8 cellular contexts compared by ENCODE assay signal in the genomic region with DNA sequence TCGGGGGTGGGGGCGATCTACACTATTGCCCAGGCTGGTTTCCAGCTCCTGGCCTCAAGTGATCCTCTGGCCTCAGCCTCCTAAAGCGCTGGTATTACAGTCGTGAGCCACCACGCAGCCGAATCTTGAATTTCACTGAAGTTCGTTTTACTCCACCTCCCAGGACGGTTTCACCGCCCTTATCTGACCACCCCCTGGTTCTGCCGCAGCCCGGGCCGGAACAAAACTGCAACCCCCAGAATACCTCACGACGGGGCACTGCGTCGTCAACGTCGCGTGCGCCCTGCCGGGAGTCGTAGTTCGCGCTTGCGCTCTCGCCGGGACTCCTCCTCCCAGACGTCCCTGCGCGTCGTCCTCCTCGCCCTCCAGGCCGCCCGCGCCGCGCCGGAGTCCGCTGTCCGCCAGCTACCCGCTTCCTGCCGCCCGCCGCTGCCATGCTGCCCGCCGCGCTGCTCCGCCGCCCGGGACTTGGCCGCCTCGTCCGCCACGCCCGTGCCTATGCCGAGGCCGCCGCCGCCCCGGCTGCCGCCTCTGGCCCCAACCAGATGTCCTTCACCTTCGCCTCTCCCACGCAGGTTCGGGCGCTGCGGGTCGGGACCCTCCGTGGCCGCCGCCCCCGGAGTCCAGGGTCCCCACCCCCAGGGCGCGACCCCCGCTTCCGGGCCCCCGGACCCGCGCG. TPM values are rescaled to one million over a fixed set of nuclear protein-coding genes. Genes with fewer than 3 reads are reported as not detected.
DNase-seq lines count a peak whose midpoint lies in the region; ATAC-seq and TF ChIP-seq lines count a peak whose summit lies in the region.

TSS of gene ATP5F1D (plus strand) at position 335 of the 679 bp plus-strand sequence. CDS start at position 435, 100 bp downstream.

- peak; percentile 41 for ATAC-seq in GM21576 (IDR thresholded peaks at IDR 0.05; ENCODE audit: unreplicated experiment)
- ATAC-seq in activated T-cell treated with anti-CD3 and anti-CD28 coated beads, Interleukin-2, amount 50 U/mL, for 72 hours (replicated peaks in 1 of 2) = peak; percentile 75 to 77

- H3K27ac ChIP-seq in esophagus muscularis mucosa (replicated peaks in 1 of 4) (peak within 1 kb of the TSS; percentile 91 to 100 (median 100)), muscle layer of duodenum (ENCODE audit: low read length) (peak within 1 kb of the TSS; percentile 39)

- peaks cover 0 to 3% (median 0%) of the 10 kb centered on the region in 4 donors for H3K36me3 ChIP-seq in esophagus muscularis mucosa
- no peaks in the 10 kb centered on the region for H3K36me3 ChIP-seq in muscle layer of duodenum (ENCODE audit: control insufficient read depth in 1 of 2, insufficient read depth in 2 of 2, low read length in 2 of 2)

- in situ Hi-C loops in Caki2 (cut with HindIII; ENCODE audit: low pct_unique_long_range_greater_than_20kb, low sequenced_read_pairs) = no loop called here

- DNase-seq in Caki2 (ENCODE audit: low read depth) = peak; percentile 81
- peak; percentile 94 for DNase-seq in LHCN-M2 (ENCODE audit: low read depth)
- peak; percentile 95 for DNase-seq in RPMI7951 (ENCODE audit: low read depth)
- DNase-seq in activated T-cell treated with anti-CD3 and anti-CD28 coated beads, Interleukin-2, amount 50 U/mL, for 72 hours = peak; percentile 95 to 96
- DNase-seq in esophagus muscularis mucosa (ENCODE audit: extremely low spot score) = peak; percentile 97
- peak; percentile 81 to 97 for DNase-seq in stimulated activated CD8-positive, alpha-beta memory T cell treated with anti-CD3 and anti-CD28 coated beads, Interleukin-7, amount 100 ng/mL, for 4 hours (ENCODE audit: low read depth in 2 of 2)

- H3K27me3 ChIP-seq in esophagus muscularis mucosa = peaks cover 0 to 9% (median 2%) of the 10 kb centered on the region in 4 donors
- H3K27me3 ChIP-seq in muscle layer of duodenum (ENCODE audit: low read depth, low read length) = no peaks in the 10 kb centered on the region

- WGBS in esophagus muscularis mucosa = 0% methylated on average over 12 of the region's 79 CpGs

- H3K27ac Mint-ChIP-seq in activated T-cell treated with anti-CD3 and anti-CD28 coated beads, Interleukin-2, amount 50 U/mL, for 72 hours = peak within 1 kb of the TSS; percentile 85

- peak within 1 kb of the TSS; percentile 79 to 90 for H3K4me3 Mint-ChIP-seq in activated T-cell treated with anti-CD3 and anti-CD28 coated beads, Interleukin-2, amount 50 U/mL, for 72 hours

- H3K9me3 ChIP-seq in esophagus muscularis mucosa = no peaks in the 10 kb centered on the region
- no peaks in the 10 kb centered on the region for H3K9me3 ChIP-seq in muscle layer of duodenum (ENCODE audit: control insufficient read depth in 1 of 2, low read length in 2 of 2)

- H3K4me1 Mint-ChIP-seq in activated T-cell treated with anti-CD3 and anti-CD28 coated beads, Interleukin-2, amount 50 U/mL, for 72 hours (ENCODE audit: low read depth) = peaks cover 49% of the 10 kb centered on the region

- no peaks in the 10 kb centered on the region for H3K36me3 Mint-ChIP-seq in activated T-cell treated with anti-CD3 and anti-CD28 coated beads, Interleukin-2, amount 50 U/mL, for 72 hours (ENCODE audit: insufficient read depth in 2 of 2)

- no peaks in the 10 kb centered on the region for H3K9me3 Mint-ChIP-seq in activated T-cell treated with anti-CD3 and anti-CD28 coated beads, Interleukin-2, amount 50 U/mL, for 72 hours

- no peak for TF ChIP-seq EP300 in esophagus muscularis mucosa (IDR thresholded peaks at IDR 0.05)

- H3K4me3 ChIP-seq in esophagus muscularis mucosa = peak within 1 kb of the TSS; percentile 81 to 94 (median 83)
- H3K4me3 ChIP-seq in muscle layer of duodenum (ENCODE audit: low read depth in 1 of 2, low read length in 2 of 2) = peak within 1 kb of the TSS; percentile 68 to 89

- TF ChIP-seq CTCF in esophagus muscularis mucosa (IDR thresholded peaks at IDR 0.05) = peak in 1 of 3 experiments; percentile 22

- H3K27me3 Mint-ChIP-seq in activated T-cell treated with anti-CD3 and anti-CD28 coated beads, Interleukin-2, amount 50 U/mL, for 72 hours (ENCODE audit: low read depth) = peaks cover 14% of the 10 kb centered on the region

- peaks cover 75 to 93% (median 86%) of the 10 kb centered on the region in 4 donors for H3K4me1 ChIP-seq in esophagus muscularis mucosa
- peaks cover 9 to 68% of the 10 kb centered on the region in 2 donors for H3K4me1 ChIP-seq in muscle layer of duodenum (ENCODE audit: control insufficient read depth in 1 of 2, insufficient read depth in 2 of 2, low read length in 2 of 2)

- intact Hi-C loops in esophagus muscularis mucosa (cut with DNase I) = no loop called here

- peak; percentile 18 for TF ChIP-seq POLR2A in esophagus muscularis mucosa (IDR thresholded peaks at IDR 0.05; ENCODE audit: low read depth)

RNA-seq across cellular contexts. Expression of gene ATP5F1D, which starts in this region (rescaled TPM):
- total RNA-seq in Caki2 (2014; rRNA removed; shearing (Covaris generic); ENCODE audit: low replicate concordance) = 17.9 and 24.9 TPM in 2 replicates
- total RNA-seq in LHCN-M2 (2014; rRNA removed) (51.3 and 64.1 TPM in 2 replicates), esophagus muscularis mucosa (100 to 1,000 TPM in 2 of 4 donors, 10 to 100 TPM in 2; 77.5 to 140 (median 109) TPM)
- 246 TPM for polyA plus RNA-seq in LHCN-M2 (2012)
- 41.8 and 78.0 TPM in 2 replicates for total RNA-seq in RPMI7951 (2014; rRNA removed; shearing (Covaris generic))
- 100 to 1,000 TPM; 169 to 201 TPM for total RNA-seq in activated T-cell treated with anti-CD3 and anti-CD28 coated beads, Interleukin-2, amount 50 U/mL, for 72 hours

Comparison
In these comparisons a context has a peak if more than half of its experiments do, and no peak if none do; other contexts are left out.
1. Peak in every context shown above with its lines: DNase-seq, ATAC-seq, H3K4me3 ChIP-seq and H3K27ac ChIP-seq.